In genomic region chr13:24152292-24153214, GRCh38 we compare ENCODE assay signal across 1 cellular context.
TF ChIP-seq lines count a peak whose summit lies in the region.

No MANE protein-coding gene starts in this region.

TF ChIP-seq in HepG2, 621 proteins besides CTCF, POLR2A, EP300 and RAD21 (continued from another document):
- no peak for TF ChIP-seq POGK (CRISPR knock-in tag; conservative IDR thresholded peaks at IDR 0.05)
- TF ChIP-seq ZNF333 (CRISPR knock-in tag; IDR thresholded peaks at IDR 0.05; ENCODE audit: borderline replicate concordance), result no peak
- TF ChIP-seq E2F2 (CRISPR knock-in tag; IDR thresholded peaks at IDR 0.05; ENCODE audit: borderline replicate concordance), result no peak
- TF ChIP-seq KLF15 (CRISPR knock-in tag; IDR thresholded peaks at IDR 0.05; ENCODE audit: borderline replicate concordance), result no peak
- peak; percentile 65 for TF ChIP-seq PPARG (CRISPR knock-in tag; conservative IDR thresholded peaks at IDR 0.05)
- 0 out of 2 replicates have a peak, but pooled peaks have one; percentile 12 for TF ChIP-seq MED1 (CRISPR knock-in tag; IDR thresholded peaks at IDR 0.05)
- TF ChIP-seq POLR2AphosphoS5 (IDR thresholded peaks at IDR 0.05; ENCODE audit: low read depth, low read length), result no peak
- TF ChIP-seq ZNF850 (CRISPR knock-in tag; conservative IDR thresholded peaks at IDR 0.05), result no peak
- TF ChIP-seq RBM39 (IDR thresholded peaks at IDR 0.05; ENCODE audit: low read depth, low read length, poor library complexity, severe bottlenecking), result no peak
- no peak for TF ChIP-seq MATR3 (CRISPR knock-in tag; IDR thresholded peaks at IDR 0.05)
- TF ChIP-seq MYNN (CRISPR knock-in tag; IDR thresholded peaks at IDR 0.05; ENCODE audit: low read depth), result no peak
- TF ChIP-seq ZNF235 (CRISPR knock-in tag; IDR thresholded peaks at IDR 0.05; ENCODE audit: borderline replicate concordance), result no peak
